Comparison of ENCODE assay signal across 23 cellular contexts in genomic region chr15:25022233-25022632, GRCh38.
DNase-seq lines count a peak whose midpoint lies in the region; ATAC-seq and TF ChIP-seq lines count a peak whose summit lies in the region.
"Had no signal": no experiment of that assay in that cellular context is flagged by ENCODE, and none has a peak within 500 bp of the region (broad histone marks: within the 10 kb centered on the region; RNA-seq: fewer than 3 reads in every experiment).

No MANE protein-coding gene starts in this region.

- no peak overlapping the region for H3K4me3 ChIP-seq in LNCaP clone FGC (ENCODE audit: low read depth, low read length)
- no peak overlapping the region for H3K4me3 ChIP-seq in choroid plexus epithelial cell (ENCODE audit: low read depth, low read length)
- no peak overlapping the region for H3K4me3 ChIP-seq in MG63
- H3K4me3 ChIP-seq: gastrocnemius medialis, psoas muscle had no signal

- TF ChIP-seq CTCF in LNCaP clone FGC (IDR thresholded peaks at IDR 0.05; ENCODE audit: control insufficient read depth, extremely low read depth, insufficient read depth) (no peak), choroid plexus epithelial cell (conservative IDR thresholded peaks at IDR 0.05; ENCODE audit: low read depth, low read length) (no peak)

- no peaks in the 10 kb centered on the region for H3K36me3 ChIP-seq in MG63

- ATAC-seq in HG03469 (IDR thresholded peaks at IDR 0.05; ENCODE audit: unreplicated experiment), result no peak
- ATAC-seq: activated CD4-positive, alpha-beta T cell treated with anti-CD3 and anti-CD28 coated beads for 36 hours; activated naive CD8-positive, alpha-beta T cell treated with anti-CD3 and anti-CD28 coated beads, Interleukin-2, amount 50 U/mL, for 24 hours; activated T-helper 17 cell treated with anti-CD3 and anti-CD28 coated beads, Interleukin-2, amount 50 U/mL, for 72 hours; gastrocnemius medialis; left lobe of liver had no signal

- no peaks in the 10 kb centered on the region for H3K27me3 ChIP-seq in MG63
- H3K27me3 ChIP-seq: gastrocnemius medialis had no signal

- DNase-seq in A172 (ENCODE audit: low spot score) (peak; percentile 2), LNCaP clone FGC (ENCODE audit: low read depth) (peak; percentile 3), choroid plexus epithelial cell (ENCODE audit: low read depth) (peak; percentile 62), glomerular endothelial cell (ENCODE audit: extremely low read depth, low read depth, low spot score) (peak; percentile 9), MG63 (no peak)
- no peak for DNase-seq in activated naive CD4-positive, alpha-beta T cell (lab: John Stamatoyannopoulos, UW)
- DNase-seq in activated CD4-positive, alpha-beta T cell treated with anti-CD3 and anti-CD28 coated beads for 4 hours, result no peak
- DNase-seq: activated CD4-positive, alpha-beta T cell treated with anti-CD3 and anti-CD28 coated beads for 36 hours; activated naive CD8-positive, alpha-beta T cell treated with anti-CD3 and anti-CD28 coated beads, Interleukin-2, amount 50 U/mL, for 24 hours; C1 segment of cervical spinal cord; effector CD8-positive, alpha-beta T cell; gastrocnemius medialis; GDM1; H9; MV-4-11; NCI-H187 treated with DMSO at 0.1 percent for 48 hours; NCI-H446 treated with DMSO at 0.1 percent for 48 hours; psoas muscle; RPMI8226; stimulated activated CD8-positive, alpha-beta memory T cell treated with anti-CD3 and anti-CD28 coated beads, Interleukin-4, amount 100 ng/mL, for 48 hours had no signal

- no peaks in the 10 kb centered on the region for H3K9me3 ChIP-seq in MG63
- H3K9me3 ChIP-seq: gastrocnemius medialis had no signal

Comparison
In these comparisons a context has a peak if more than half of its experiments do, and no peak if none do; other contexts are left out.
1. DNase-seq: peak in A172 (single experiment), LNCaP clone FGC (single experiment), choroid plexus epithelial cell (single experiment) and glomerular endothelial cell (single experiment); none in activated naive CD4-positive, alpha-beta T cell (0 of 4), activated CD4-positive, alpha-beta T cell treated with anti-CD3 and anti-CD28 coated beads for 4 hours (0 of 2) and MG63 (single experiment).